In genomic region chr4:177339794-177340374, GRCh38 we compare ENCODE assay signal across 8 cellular contexts. TPM values are rescaled to one million over a fixed set of nuclear protein-coding genes. Genes with fewer than 3 reads are reported as not detected.
DNase-seq lines count a peak whose midpoint lies in the region; ATAC-seq, FAIRE-seq and TF ChIP-seq lines count a peak whose summit lies in the region.
"Had no signal": no experiment of that assay in that cellular context is flagged by ENCODE, and none has a peak within 500 bp of the region (broad histone marks: within the 10 kb centered on the region; RNA-seq: fewer than 3 reads in every experiment).

No MANE protein-coding gene starts in this region.

- no peak overlapping the region for H3K27ac ChIP-seq in effector memory CD4-positive, alpha-beta T cell (ENCODE audit: insufficient read depth, low read length, poor library complexity, severe bottlenecking)

- H3K4me3 Mint-ChIP-seq in endothelial cell (ENCODE audit: unreplicated experiment) (no peak overlapping the region), nephron progenitor cell (no peak overlapping the region)
- H3K4me3 Mint-ChIP-seq: stimulated activated naive CD8-positive, alpha-beta T cell treated with anti-CD3 and anti-CD28 coated beads, Interleukin-15, Interleukin-2, amounts not matched to agents 100 ng/mL and 50 ng/mL, for 24 hours had no signal

- H3K4me1 Mint-ChIP-seq in endothelial cell (ENCODE audit: unreplicated experiment) (peaks cover 13% of the 10 kb centered on the region), nephron progenitor cell (no peaks in the 10 kb centered on the region)

- H3K9me3 ChIP-seq in effector memory CD4-positive, alpha-beta T cell (ENCODE audit: control insufficient read depth, low read length), result no peaks in the 10 kb centered on the region

- peak; percentile 74 for TF ChIP-seq CTCF in endothelial cell (IDR thresholded peaks at IDR 0.05; ENCODE audit: unreplicated experiment)
- TF ChIP-seq CTCF in nephron progenitor cell (IDR thresholded peaks at IDR 0.05), result peak; percentile 56

- no peaks in the 10 kb centered on the region for H3K27me3 Mint-ChIP-seq in endothelial cell (ENCODE audit: unreplicated experiment)
- peaks cover 3% of the 10 kb centered on the region for H3K27me3 Mint-ChIP-seq in nephron progenitor cell (ENCODE audit: low read depth, poor library complexity)
- H3K27me3 Mint-ChIP-seq: stimulated activated naive CD8-positive, alpha-beta T cell treated with anti-CD3 and anti-CD28 coated beads, Interleukin-15, Interleukin-2, amounts not matched to agents 100 ng/mL and 50 ng/mL, for 24 hours had no signal

- H3K9me3 Mint-ChIP-seq in endothelial cell (ENCODE audit: unreplicated experiment) (no peaks in the 10 kb centered on the region), nephron progenitor cell (no peaks in the 10 kb centered on the region)
- H3K9me3 Mint-ChIP-seq: stimulated activated naive CD8-positive, alpha-beta T cell treated with anti-CD3 and anti-CD28 coated beads, Interleukin-15, Interleukin-2, amounts not matched to agents 100 ng/mL and 50 ng/mL, for 24 hours had no signal

- FAIRE-seq in G401.6 (lab: Jason Lieb, UNC), result peak; percentile 91

- no peaks in the 10 kb centered on the region for H3K4me1 ChIP-seq in effector memory CD4-positive, alpha-beta T cell (ENCODE audit: control insufficient read depth, insufficient read depth, low read length, poor library complexity, severe bottlenecking)

- ATAC-seq in GM19395 (IDR thresholded peaks at IDR 0.05; ENCODE audit: unreplicated experiment) (peak; percentile 98), HG03280 (IDR thresholded peaks at IDR 0.05; ENCODE audit: unreplicated experiment) (peak; percentile 99)

- DNase-seq in RPMI7951 (ENCODE audit: low read depth), result peak; percentile 37
- DNase-seq in endothelial cell (ENCODE audit: low spot score), result no peak
- DNase-seq in nephron progenitor cell, result no peak
- DNase-seq in effector memory CD4-positive, alpha-beta T cell, result no peak

- H3K27ac Mint-ChIP-seq in endothelial cell (ENCODE audit: unreplicated experiment), result no peak overlapping the region
- H3K27ac Mint-ChIP-seq in nephron progenitor cell, result no peak overlapping the region
- H3K27ac Mint-ChIP-seq: stimulated activated naive CD8-positive, alpha-beta T cell treated with anti-CD3 and anti-CD28 coated beads, Interleukin-15, Interleukin-2, amounts not matched to agents 100 ng/mL and 50 ng/mL, for 24 hours had no signal

- no peaks in the 10 kb centered on the region for H3K36me3 ChIP-seq in effector memory CD4-positive, alpha-beta T cell (ENCODE audit: control insufficient read depth, insufficient read depth, low read length)

- no peaks in the 10 kb centered on the region for H3K27me3 ChIP-seq in effector memory CD4-positive, alpha-beta T cell (replicated peaks; ENCODE audit: control insufficient read depth, insufficient read depth, low read length, poor library complexity, severe bottlenecking)

- H3K4me3 ChIP-seq in effector memory CD4-positive, alpha-beta T cell (ENCODE audit: insufficient read depth, low read depth, low read length, poor library complexity, severe bottlenecking), result no peak overlapping the region

- H3K36me3 Mint-ChIP-seq in endothelial cell (ENCODE audit: low read depth, unreplicated experiment) (no peaks in the 10 kb centered on the region), nephron progenitor cell (ENCODE audit: low read depth) (peaks cover 30% of the 10 kb centered on the region)

RNA-seq across cellular contexts. Expression of gene NEIL3, which starts 30.2 kb away (rescaled TPM):
- 17.3 and 19.2 TPM in 2 replicates for total RNA-seq in RPMI7951 (2014; rRNA removed; shearing (Covaris generic))
- 1.7 TPM for total RNA-seq in endothelial cell (ENCODE audit: unreplicated experiment)
